In genomic region chr1:204888294-204888693, GRCh38 we compare ENCODE assay signal across 15 cellular contexts. TPM values are rescaled to one million over a fixed set of nuclear protein-coding genes. Genes with fewer than 3 reads are reported as not detected.
A peak's percentile ranks its signal among the peaks of the same experiment; 100 is the strongest.
DNase-seq lines count a peak whose midpoint lies in the region; ATAC-seq and TF ChIP-seq lines count a peak whose summit lies in the region.
"Had no signal": no experiment of that assay in that cellular context is flagged by ENCODE, and none has a peak within 500 bp of the region (broad histone marks: within the 10 kb centered on the region; RNA-seq: fewer than 3 reads in every experiment).

No MANE protein-coding gene starts in this region.

- POLR2A ChIA-PET in CD8-positive, alpha-beta memory T cell (lab: Charles Lee) = no interaction called here

- TF ChIP-seq CTCF in heart left ventricle (IDR thresholded peaks at IDR 0.05) (no peak), right atrium auricular region (IDR thresholded peaks at IDR 0.05) (no peak), right lobe of liver (IDR thresholded peaks at IDR 0.05) (no peak), uterus (IDR thresholded peaks at IDR 0.05) (no peak)

- ATAC-seq in heart left ventricle (peak in 1 of 4 donors; percentile 15), right lobe of liver (peak; percentile 21 to 58 (median 30)), GM21423 (IDR thresholded peaks at IDR 0.05; ENCODE audit: unreplicated experiment) (no peak), HG02973 (IDR thresholded peaks at IDR 0.05; ENCODE audit: unreplicated experiment) (no peak)
- ATAC-seq: HCT116; naive thymus-derived CD8-positive, alpha-beta T cell; Panc1 had no signal

- H3K27ac ChIP-seq in heart left ventricle (peak overlapping the region in 8 of 12 donors; percentile 1 to 62 (median 26)), right atrium auricular region (peak overlapping the region in 1 of 2 donors; percentile 28), cingulate gyrus (ENCODE audit: low read depth, low read length) (peak overlapping the region; percentile 62), right lobe of liver (peak overlapping the region in 2 of 3 donors; percentile 20 to 72), uterus (peak overlapping the region; percentile 41 to 87)
- H3K27ac ChIP-seq in CD8-positive, alpha-beta memory T cell (ENCODE audit: low read depth, low read length) = no peak overlapping the region

- H3K9me3 Mint-ChIP-seq in CD8-positive, alpha-beta memory T cell = no peaks in the 10 kb centered on the region
- H3K9me3 Mint-ChIP-seq: naive thymus-derived CD8-positive, alpha-beta T cell had no signal

- CTCF ChIA-PET in CD8-positive, alpha-beta memory T cell (lab: Charles Lee) = interaction anchor here (1.2 kb wide), 1 partner anchor 368 kb away, joined by 3 read pairs; no protein-coding TSS in a partner anchor

- 67 to 75% (median 71%) methylated on average over 2 of the region's 2 CpGs for WGBS in heart left ventricle, 4 donors
- WGBS in right lobe of liver (ENCODE audit: insufficient coverage, low coverage, low lambda C conversion rate, missing lambda C conversion rate) = 7% methylated on average over 2 of the region's 2 CpGs

- peaks cover 7 to 36% of the 10 kb centered on the region in 2 donors for H3K27me3 Mint-ChIP-seq in CD8-positive, alpha-beta memory T cell

- H3K27me3 ChIP-seq in heart left ventricle = peaks cover 0 to 43% (median under 1%) of the 10 kb centered on the region in 9 donors
- no peaks in the 10 kb centered on the region for H3K27me3 ChIP-seq in right atrium auricular region
- no peaks in the 10 kb centered on the region for H3K27me3 ChIP-seq in right lobe of liver
- H3K27me3 ChIP-seq in uterus = no peaks in the 10 kb centered on the region
- peaks cover 3% of the 10 kb centered on the region for H3K27me3 ChIP-seq in CD8-positive, alpha-beta memory T cell (ENCODE audit: insufficient read depth, low read length, poor library complexity, severe bottlenecking)

- H3K4me1 ChIP-seq in heart left ventricle = peaks cover 0 to 59% (median 23%) of the 10 kb centered on the region in 12 donors
- H3K4me1 ChIP-seq in right atrium auricular region = peaks cover 0 to 83% of the 10 kb centered on the region in 2 donors
- peaks cover 0 to 49% (median 19%) of the 10 kb centered on the region in 4 donors for H3K4me1 ChIP-seq in right lobe of liver
- H3K4me1 ChIP-seq in uterus = no peaks in the 10 kb centered on the region
- no peaks in the 10 kb centered on the region for H3K4me1 ChIP-seq in CD8-positive, alpha-beta memory T cell (ENCODE audit: insufficient read depth, low read length)

- intact Hi-C loops in heart left ventricle (cut with DNase I) = loop anchor here in 3 of 10 donors (5.0 kb wide), 2 partner anchors 49 to 54 kb away; no protein-coding TSS in a partner anchor
- intact Hi-C loops in right lobe of liver (cut with DNase I) = no loop called here
- intact Hi-C loops in uterus (cut with DNase I; ENCODE audit: low total_unique reads) = no loop called here

- no peak overlapping the region for H3K27ac Mint-ChIP-seq in CD8-positive, alpha-beta memory T cell
- H3K27ac Mint-ChIP-seq: naive thymus-derived CD8-positive, alpha-beta T cell; progenitor cell of endocrine pancreas had no signal

- H3K36me3 ChIP-seq in heart left ventricle (no peaks in the 10 kb centered on the region), right atrium auricular region (no peaks in the 10 kb centered on the region), right lobe of liver (no peaks in the 10 kb centered on the region), uterus (no peaks in the 10 kb centered on the region)
- no peaks in the 10 kb centered on the region for H3K36me3 ChIP-seq in CD8-positive, alpha-beta memory T cell (ENCODE audit: insufficient read depth, low read length)

- no peak for TF ChIP-seq POLR2A in heart left ventricle (IDR thresholded peaks at IDR 0.05)
- TF ChIP-seq POLR2A in right lobe of liver (IDR thresholded peaks at IDR 0.05) = no peak
- no peak for TF ChIP-seq POLR2A in uterus (IDR thresholded peaks at IDR 0.05)

- no peaks in the 10 kb centered on the region for H3K36me3 Mint-ChIP-seq in CD8-positive, alpha-beta memory T cell
- H3K36me3 Mint-ChIP-seq: naive thymus-derived CD8-positive, alpha-beta T cell had no signal

- no peak overlapping the region for H3K4me3 ChIP-seq in heart left ventricle
- no peak overlapping the region for H3K4me3 ChIP-seq in right atrium auricular region
- H3K4me3 ChIP-seq in right lobe of liver = no peak overlapping the region
- H3K4me3 ChIP-seq in uterus = no peak overlapping the region
- no peak overlapping the region for H3K4me3 ChIP-seq in CD8-positive, alpha-beta memory T cell (ENCODE audit: low read length)

- H3K4me3 Mint-ChIP-seq in CD8-positive, alpha-beta memory T cell = no peak overlapping the region
- H3K4me3 Mint-ChIP-seq: naive thymus-derived CD8-positive, alpha-beta T cell had no signal

- H3K9me3 ChIP-seq in heart left ventricle (no peaks in the 10 kb centered on the region), right atrium auricular region (no peaks in the 10 kb centered on the region), right lobe of liver (no peaks in the 10 kb centered on the region), uterus (no peaks in the 10 kb centered on the region)
- H3K9me3 ChIP-seq in CD8-positive, alpha-beta memory T cell (ENCODE audit: low read length) = no peaks in the 10 kb centered on the region

- H3K4me1 Mint-ChIP-seq in CD8-positive, alpha-beta memory T cell = no peaks in the 10 kb centered on the region

- DNase-seq in heart left ventricle (no peak), right atrium auricular region (ENCODE audit: low spot score) (no peak), right lobe of liver (no peak), uterus (no peak)
- no peak for DNase-seq in CD8-positive, alpha-beta memory T cell
- DNase-seq: activated CD4-positive, alpha-beta T cell treated with anti-CD3 and anti-CD28 coated beads, Interleukin-2, amount 50 U/mL, for 4 hours; amniotic stem cell; naive thymus-derived CD8-positive, alpha-beta T cell; NCI-H82 had no signal

RNA-seq across cellular contexts. Expression of gene NFASC, which starts 17.6 kb away (rescaled TPM):
- total RNA-seq in heart left ventricle = 10 to 100 TPM in 5 of 9 donors, 1 to 10 TPM in 4; 2.5 to 14.6 (median 10.3) TPM
- 10 to 100 TPM in 1 of 2 donors, 1 to 10 TPM in 1; 2.7 to 14.6 TPM for polyA plus RNA-seq in heart left ventricle
- total RNA-seq in right atrium auricular region = 10 to 100 TPM; 38.5 to 45.9 TPM
- total RNA-seq in right lobe of liver = 1 to 10 TPM; 3.2 to 7.8 (median 5.6) TPM
- 10 to 100 TPM in 3 of 4 donors, 1 to 10 TPM in 1; 7.9 to 68.7 (median 32.7) TPM for total RNA-seq in uterus
- total RNA-seq in CD8-positive, alpha-beta memory T cell = under 1 TPM; 0.11 to 0.16 TPM
- polyA plus RNA-seq in CD8-positive, alpha-beta memory T cell = not detected
- total RNA-seq: naive thymus-derived CD8-positive, alpha-beta T cell had no signal
- polyA plus RNA-seq: naive thymus-derived CD8-positive, alpha-beta T cell had no signal

Comparison
In these comparisons a context has a peak if more than half of its experiments do, and no peak if none do; other contexts are left out.
1. ATAC-seq: peak in right lobe of liver (4 of 4); none in GM21423 (single experiment) and HG02973 (single experiment).